In genomic region chr6:126302191-126302590, GRCh38 we compare ENCODE assay signal across 25 cellular contexts. TPM values are rescaled to one million over a fixed set of nuclear protein-coding genes. Genes with fewer than 3 reads are reported as not detected.
DNase-seq lines count a peak whose midpoint lies in the region; ATAC-seq and TF ChIP-seq lines count a peak whose summit lies in the region.
"Had no signal": no experiment of that assay in that cellular context is flagged by ENCODE, and none has a peak within 500 bp of the region (broad histone marks: within the 10 kb centered on the region; RNA-seq: fewer than 3 reads in every experiment).

No MANE protein-coding gene starts in this region.

- H3K9me3 Mint-ChIP-seq in CD8-positive, alpha-beta memory T cell, result peaks cover 0 to 4% (median 0%) of the 10 kb centered on the region in 5 donors
- H3K9me3 Mint-ChIP-seq: activated naive CD8-positive, alpha-beta T cell treated with anti-CD3 and anti-CD28 coated beads, Interleukin-2, amount 50 U/mL, for 24 hours; brain; CD8-positive, alpha-beta T cell had no signal

- H3K4me3 ChIP-seq in left lung, result no peak overlapping the region
- H3K4me3 ChIP-seq in CD8-positive, alpha-beta memory T cell (ENCODE audit: low read length), result no peak overlapping the region
- H3K4me3 ChIP-seq: colonic mucosa, hepatocyte, lung, upper lobe of left lung had no signal

- no peak overlapping the region for H3K4me3 Mint-ChIP-seq in CD8-positive, alpha-beta memory T cell
- H3K4me3 Mint-ChIP-seq: activated naive CD8-positive, alpha-beta T cell treated with anti-CD3 and anti-CD28 coated beads, Interleukin-2, amount 50 U/mL, for 24 hours; brain; CD8-positive, alpha-beta T cell had no signal

- CTCF ChIA-PET in CD8-positive, alpha-beta memory T cell (lab: Charles Lee), result no interaction called here

- H3K27me3 ChIP-seq in left lung, result no peaks in the 10 kb centered on the region
- no peaks in the 10 kb centered on the region for H3K27me3 ChIP-seq in CD8-positive, alpha-beta memory T cell (ENCODE audit: insufficient read depth, low read length, poor library complexity, severe bottlenecking)
- H3K27me3 ChIP-seq: colonic mucosa, hepatocyte, upper lobe of left lung had no signal

- H3K4me1 Mint-ChIP-seq in CD8-positive, alpha-beta memory T cell, result peaks cover 7 to 15% (median 10%) of the 10 kb centered on the region in 3 donors
- H3K4me1 Mint-ChIP-seq: brain had no signal

- DNase-seq in DMS153 (lab: John Stamatoyannopoulos, UW) (peak; percentile 8), DMS153 treated with DMSO at 0.1 percent for 48 hours (lab: John Stamatoyannopoulos, UW; ENCODE audit: unreplicated experiment) (no peak), Kasumi-1 (lab: John Stamatoyannopoulos, UW) (peak; percentile 39 to 54), dermis blood vessel endothelial cell (peak; percentile 12), lung microvascular endothelial cell (ENCODE audit: low read depth in 2 of 2) (peak; percentile 20 to 54), left lung (no peak)
- no peak for DNase-seq in CD8-positive, alpha-beta memory T cell
- DNase-seq: activated CD4-positive, alpha-beta T cell treated with anti-CD3 and anti-CD28 coated beads, Interleukin-2, amount 50 U/mL, for 1 hour; activated effector memory CD4-positive, alpha-beta T cell treated with anti-CD3 and anti-CD28 coated beads, Interleukin-2, amount 50 U/mL, for 16 hours; activated naive CD8-positive, alpha-beta T cell treated with anti-CD3 and anti-CD28 coated beads, Interleukin-2, amount 50 U/mL, for 24 hours; CD8-positive, alpha-beta T cell; colonic mucosa; HCEC 1CT; NCI-H1092; NCI-H748 treated with DMSO at 0.1 percent for 48 hours; nucleus accumbens; OCI-M1; SHP77; upper lobe of left lung had no signal

- no peaks in the 10 kb centered on the region for H3K36me3 Mint-ChIP-seq in CD8-positive, alpha-beta memory T cell
- H3K36me3 Mint-ChIP-seq: brain; CD8-positive, alpha-beta T cell had no signal

- TF ChIP-seq CTCF in left lung (IDR thresholded peaks at IDR 0.05), result no peak

- intact Hi-C loops in left lung (cut with DNase I), result no loop called here

- POLR2A ChIA-PET in CD8-positive, alpha-beta memory T cell (lab: Charles Lee), result no interaction called here

- peaks cover 0 to 3% of the 10 kb centered on the region in 2 donors for H3K27me3 Mint-ChIP-seq in CD8-positive, alpha-beta memory T cell
- H3K27me3 Mint-ChIP-seq: activated naive CD8-positive, alpha-beta T cell treated with anti-CD3 and anti-CD28 coated beads, Interleukin-2, amount 50 U/mL, for 24 hours had no signal

- no peaks in the 10 kb centered on the region for H3K9me3 ChIP-seq in left lung
- H3K9me3 ChIP-seq in CD8-positive, alpha-beta memory T cell (ENCODE audit: low read length), result no peaks in the 10 kb centered on the region
- H3K9me3 ChIP-seq: colonic mucosa, upper lobe of left lung had no signal

- ATAC-seq in left lung, result no peak
- ATAC-seq in HG03342 (IDR thresholded peaks at IDR 0.05; ENCODE audit: unreplicated experiment), result no peak
- ATAC-seq: activated naive CD8-positive, alpha-beta T cell treated with anti-CD3 and anti-CD28 coated beads, Interleukin-2, amount 50 U/mL, for 24 hours; CD8-positive, alpha-beta T cell had no signal

- H3K4me1 ChIP-seq in left lung, result no peaks in the 10 kb centered on the region
- H3K4me1 ChIP-seq in CD8-positive, alpha-beta memory T cell (ENCODE audit: insufficient read depth, low read length), result no peaks in the 10 kb centered on the region
- H3K4me1 ChIP-seq: colonic mucosa, upper lobe of left lung had no signal

- no peak overlapping the region for H3K27ac Mint-ChIP-seq in CD8-positive, alpha-beta memory T cell
- H3K27ac Mint-ChIP-seq: activated naive CD8-positive, alpha-beta T cell treated with anti-CD3 and anti-CD28 coated beads, Interleukin-2, amount 50 U/mL, for 24 hours; brain; CD8-positive, alpha-beta T cell had no signal

- H3K27ac ChIP-seq in left lung, result no peak overlapping the region
- no peak overlapping the region for H3K27ac ChIP-seq in CD8-positive, alpha-beta memory T cell (ENCODE audit: low read depth, low read length)
- H3K27ac ChIP-seq: 22Rv1, colonic mucosa, hepatocyte, HL-60, upper lobe of left lung had no signal

- no peaks in the 10 kb centered on the region for H3K36me3 ChIP-seq in left lung
- no peaks in the 10 kb centered on the region for H3K36me3 ChIP-seq in CD8-positive, alpha-beta memory T cell (ENCODE audit: insufficient read depth, low read length)
- H3K36me3 ChIP-seq: colonic mucosa, upper lobe of left lung had no signal

RNA-seq across cellular contexts. Expression of gene CENPW, which starts 37.7 kb away (rescaled TPM):
- total RNA-seq in dermis blood vessel endothelial cell (4.8 and 16.6 TPM in 2 replicates), lung microvascular endothelial cell (4.0 and 8.9 TPM in 2 replicates), left lung (10 to 100 TPM in 1 of 2 donors, 1 to 10 TPM in 1; 8.5 to 10.5 TPM)
- 10 to 100 TPM; 50.0 to 54.1 TPM for total RNA-seq in CD8-positive, alpha-beta memory T cell
- 3.1 TPM for polyA plus RNA-seq in CD8-positive, alpha-beta memory T cell

Comparison
In these comparisons a context has a peak if more than half of its experiments do, and no peak if none do; other contexts are left out.
1. DNase-seq: peak in DMS153 (single experiment), Kasumi-1 (2 of 2), dermis blood vessel endothelial cell (single experiment) and lung microvascular endothelial cell (2 of 2); none in DMS153 treated with DMSO at 0.1 percent for 48 hours (single experiment), left lung (0 of 2) and CD8-positive, alpha-beta memory T cell (0 of 5).